ENCODE assay signal across 1 cellular context in genomic region chr7:18873674-18874341, GRCh38.
TF ChIP-seq lines count a peak whose summit lies in the region.

No MANE protein-coding gene starts in this region.

TF ChIP-seq in WTC11, 78 proteins besides CTCF, POLR2A, EP300 and RAD21 (continued from another document):
- TF ChIP-seq, protein P1, sequence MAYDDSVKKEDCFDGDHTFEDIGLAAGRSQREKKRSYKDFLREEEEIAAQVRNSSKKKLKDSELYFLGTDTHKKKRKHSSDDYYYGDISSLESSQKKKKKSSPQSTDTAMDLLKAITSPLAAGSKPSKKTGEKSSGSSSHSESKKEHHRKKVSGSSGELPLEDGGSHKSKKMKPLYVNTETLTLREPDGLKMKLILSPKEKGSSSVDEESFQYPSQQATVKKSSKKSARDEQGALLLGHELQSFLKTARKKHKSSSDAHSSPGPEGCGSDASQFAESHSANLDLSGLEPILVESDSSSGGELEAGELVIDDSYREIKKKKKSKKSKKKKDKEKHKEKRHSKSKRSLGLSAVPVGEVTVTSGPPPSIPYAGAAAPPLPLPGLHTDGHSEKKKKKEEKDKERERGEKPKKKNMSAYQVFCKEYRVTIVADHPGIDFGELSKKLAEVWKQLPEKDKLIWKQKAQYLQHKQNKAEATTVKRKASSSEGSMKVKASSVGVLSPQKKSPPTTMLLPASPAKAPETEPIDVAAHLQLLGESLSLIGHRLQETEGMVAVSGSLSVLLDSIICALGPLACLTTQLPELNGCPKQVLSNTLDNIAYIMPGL (CRISPR knock-in tag; IDR thresholded peaks at IDR 0.05) = no peak
- TF ChIP-seq IRF2 (CRISPR knock-in tag; IDR thresholded peaks at IDR 0.05; ENCODE audit: borderline replicate concordance, low read depth) = no peak
- no peak for TF ChIP-seq ATF2 (CRISPR knock-in tag; IDR thresholded peaks at IDR 0.05; ENCODE audit: borderline replicate concordance, low read depth)
TF ChIP-seq in WTC11: peak in this region for 0.
